ENCODE assay signal across 11 cellular contexts in the genomic region with DNA sequence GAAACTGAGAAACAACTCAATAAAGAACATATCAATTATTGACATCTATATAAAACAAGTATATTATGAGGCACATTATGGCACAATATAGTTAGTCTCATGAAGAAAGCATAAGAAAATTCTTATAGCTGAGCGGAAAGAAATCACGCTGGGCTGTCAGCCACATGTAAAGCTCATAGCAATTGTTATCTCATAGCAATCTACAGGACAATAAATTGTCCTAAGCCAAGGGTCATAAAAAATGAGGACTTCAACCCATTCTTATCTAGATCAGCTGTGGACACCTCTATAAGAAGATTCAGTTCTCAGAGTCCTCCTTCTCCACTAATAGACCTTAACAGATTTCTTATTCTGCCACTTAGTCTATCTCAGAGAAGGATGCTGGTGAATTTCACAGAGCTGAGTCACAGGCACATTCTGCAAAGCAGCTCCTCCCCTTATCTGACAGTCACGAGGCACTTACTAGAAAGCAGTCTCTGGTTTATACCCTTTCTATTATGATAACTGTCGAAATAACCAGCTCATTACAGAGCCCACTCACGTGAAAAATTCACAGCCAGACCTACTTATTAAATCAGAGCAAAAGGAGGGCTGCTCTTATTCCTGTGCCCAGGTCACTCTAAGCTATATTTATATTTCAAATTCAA.
DNase-seq lines count a peak whose midpoint lies in the region; ATAC-seq and TF ChIP-seq lines count a peak whose summit lies in the region.
"Had no signal": no experiment of that assay in that cellular context is flagged by ENCODE, and none has a peak within 500 bp of the region (broad histone marks: within the 10 kb centered on the region; RNA-seq: fewer than 3 reads in every experiment).

No MANE protein-coding gene starts in this region.

- TF ChIP-seq CTCF in RWPE2 (IDR thresholded peaks at IDR 0.05; ENCODE audit: poor library complexity, severe bottlenecking) = no peak
- no peak for TF ChIP-seq CTCF in fibroblast of the aortic adventitia (IDR thresholded peaks at IDR 0.05; ENCODE audit: insufficient read depth, low read length)
- TF ChIP-seq CTCF in retinal pigment epithelial cell (conservative IDR thresholded peaks at IDR 0.05; ENCODE audit: low read depth, low read length) = no peak
- no peak for TF ChIP-seq CTCF in GM10266 (IDR thresholded peaks at IDR 0.05; ENCODE audit: control insufficient read depth, insufficient read depth, low read depth, missing control alignments)

- peak; percentile 76; the same call in 2 of the 3 replicates for ATAC-seq in RWPE2 (ENCODE audit: low read depth)
- ATAC-seq: stimulated activated naive CD8-positive, alpha-beta T cell treated with anti-CD3 and anti-CD28 coated beads, Interleukin-15, Interleukin-2, amounts not matched to agents 100 U/mL and 50 U/mL, for 24 hours had no signal

- DNase-seq in H4 (ENCODE audit: low spot score) (peak; percentile 68), RWPE2 (ENCODE audit: low spot score) (no peak), fibroblast of the aortic adventitia (ENCODE audit: low read depth) (peak; percentile 67), retinal pigment epithelial cell (ENCODE audit: low read depth) (peak; percentile 81), AML-193 (lab: John Stamatoyannopoulos, UW) (no peak), GM10266 (ENCODE audit: extremely low spot score) (no peak), T-helper 2 cell (no peak), KBM-7 (no peak)
- DNase-seq: NCI-H526 treated with DMSO at 0.1 percent for 48 hours; stimulated activated naive CD8-positive, alpha-beta T cell treated with anti-CD3 and anti-CD28 coated beads, Interleukin-15, Interleukin-2, amounts not matched to agents 100 U/mL and 50 U/mL, for 24 hours had no signal

- H3K27me3 ChIP-seq in RWPE2 (ENCODE audit: insufficient read depth, poor library complexity, severe bottlenecking) = no peaks in the 10 kb centered on the region

- in situ Hi-C loops in KBM-7 (cut with MboI; ENCODE audit: low pct_unique_long_range_greater_than_20kb, low sequenced_read_pairs) = no loop called here

- no peaks in the 10 kb centered on the region for H3K9me3 ChIP-seq in RWPE2 (ENCODE audit: severe bottlenecking)

- no peak overlapping the region for H3K4me3 ChIP-seq in RWPE2 (ENCODE audit: severe bottlenecking)
- no peak overlapping the region for H3K4me3 ChIP-seq in fibroblast of the aortic adventitia (ENCODE audit: low read depth, low read length)
- no peak overlapping the region for H3K4me3 ChIP-seq in retinal pigment epithelial cell (ENCODE audit: low read length)
- H3K4me3 ChIP-seq: lung had no signal

- H3K27ac ChIP-seq in RWPE2 (ENCODE audit: poor library complexity, severe bottlenecking) = no peak overlapping the region

- H3K4me1 ChIP-seq in RWPE2 (ENCODE audit: insufficient read depth, poor library complexity, severe bottlenecking) = no peaks in the 10 kb centered on the region

- H3K36me3 ChIP-seq in RWPE2 (ENCODE audit: low read depth) = no peaks in the 10 kb centered on the region

Comparison
In these comparisons a context has a peak if more than half of its experiments do, and no peak if none do; other contexts are left out.
1. DNase-seq: peak in H4 (single experiment), fibroblast of the aortic adventitia (single experiment) and retinal pigment epithelial cell (single experiment); none in RWPE2 (single experiment), AML-193 (0 of 2), GM10266 (single experiment), T-helper 2 cell (0 of 5) and KBM-7 (single experiment).